Comparison of ENCODE assay signal across 2 cellular contexts in genomic region chr18:35533916-35534315, GRCh38.
A peak's percentile ranks its signal among the peaks of the same experiment; 100 is the strongest.
TF ChIP-seq lines count a peak whose summit lies in the region.

No MANE protein-coding gene starts in this region.

TF ChIP-seq in HepG2, 621 proteins besides CTCF, POLR2A, EP300 and RAD21:
- no peak for TF ChIP-seq ETV6 (CRISPR knock-in tag; conservative IDR thresholded peaks at IDR 0.05)
- TF ChIP-seq CEBPB (IDR thresholded peaks at IDR 0.05; ENCODE audit: borderline replicate concordance, low read depth, low read length) = peak; percentile 66

TF ChIP-seq in K562, 482 proteins besides CTCF, POLR2A, EP300 and RAD21:
- no peak for TF ChIP-seq ZNF695 (CRISPR knock-in tag; IDR thresholded peaks at IDR 0.05)
- no peak for TF ChIP-seq NCOR1 (IDR thresholded peaks at IDR 0.05)
- TF ChIP-seq HMGN3 (IDR thresholded peaks at IDR 0.05; ENCODE audit: borderline replicate concordance, extremely low read depth, insufficient read length, low read depth, low read length) = no peak
- TF ChIP-seq ZNF311 (CRISPR knock-in tag; IDR thresholded peaks at IDR 0.05) = no peak
- no peak for TF ChIP-seq NCOA4 (IDR thresholded peaks at IDR 0.05; ENCODE audit: partially characterized antibody)
- TF ChIP-seq L3MBTL2 (IDR thresholded peaks at IDR 0.05) = no peak
- TF ChIP-seq THRA (IDR thresholded peaks at IDR 0.05) = no peak
- TF ChIP-seq NFIX (CRISPR knock-in tag; IDR thresholded peaks at IDR 0.05; ENCODE audit: low read depth) = no peak
- no peak for TF ChIP-seq GMEB1 (CRISPR knock-in tag; IDR thresholded peaks at IDR 0.05)
- no peak for TF ChIP-seq ETV1 (tag; conservative IDR thresholded peaks at IDR 0.05; ENCODE audit: low read depth)
- TF ChIP-seq ZMIZ1 (IDR thresholded peaks at IDR 0.05; ENCODE audit: low read depth in 2 of 2, low read length in 2 of 2) = no peak
- no peak for TF ChIP-seq CBX5 (IDR thresholded peaks at IDR 0.05; ENCODE audit: borderline replicate concordance, low read depth)
- TF ChIP-seq CEBPB (tag; IDR thresholded peaks at IDR 0.05) = peak; percentile 63
- no peak for TF ChIP-seq SP2 (IDR thresholded peaks at IDR 0.05; ENCODE audit: extremely low read depth, low read depth, low read length, poor library complexity, severe bottlenecking)
- no peak for TF ChIP-seq CEBPG (CRISPR knock-in tag; IDR thresholded peaks at IDR 0.05)
- peak in 1 of 2 experiments; percentile 59; a peak in 1 of 4 replicates for TF ChIP-seq CEBPG (tag; conservative IDR thresholded peaks at IDR 0.05 in 1 of 2, IDR thresholded peaks at IDR 0.05 in 1 of 2)
